Comparison of ENCODE assay signal across 10 cellular contexts in genomic region chr3:37935756-37936666, GRCh38. TPM values are rescaled to one million over a fixed set of nuclear protein-coding genes. Genes with fewer than 3 reads are reported as not detected.
DNase-seq lines count a peak whose midpoint lies in the region; ATAC-seq and TF ChIP-seq lines count a peak whose summit lies in the region.
"Had no signal": no experiment of that assay in that cellular context is flagged by ENCODE, and none has a peak within 500 bp of the region (broad histone marks: within the 10 kb centered on the region; RNA-seq: fewer than 3 reads in every experiment).

No MANE protein-coding gene starts in this region.

- peak; percentile 48 to 99 for DNase-seq in cardiac muscle cell (ENCODE audit: low read depth in 1 of 2, low spot score in 1 of 2)
- no peak for DNase-seq in Right ventricle myocardium inferior (ENCODE audit: missing footprints)
- DNase-seq in lung microvascular endothelial cell (ENCODE audit: low read depth in 2 of 2): peak; percentile 86 to 89
- no peak for DNase-seq in aorta
- DNase-seq in stimulated activated naive CD8-positive, alpha-beta T cell treated with anti-CD3 and anti-CD28 coated beads, Interleukin-15, amount 100 ng/mL, for 72 hours: no peak
- no peak for DNase-seq in midbrain (lab: John Stamatoyannopoulos, UW)
- no peak for DNase-seq in NCI-H146 (lab: John Stamatoyannopoulos, UW)
- DNase-seq: NCI-H2029 had no signal

- H3K36me3 ChIP-seq in cardiac muscle cell: no peaks in the 10 kb centered on the region
- H3K36me3 ChIP-seq in ectodermal cell (ENCODE audit: control insufficient read depth, insufficient read depth, low read length): no peaks in the 10 kb centered on the region
- no peaks in the 10 kb centered on the region for H3K36me3 ChIP-seq in aorta (ENCODE audit: control insufficient read depth in 1 of 2, insufficient read depth in 2 of 2, low read length in 1 of 2)
- H3K36me3 ChIP-seq: BLaER1 had no signal

- ATAC-seq in Right ventricle myocardium inferior: no peak
- ATAC-seq in aorta (ENCODE audit: low FRiP score): peak; percentile 26
- ATAC-seq in stimulated activated naive CD8-positive, alpha-beta T cell treated with anti-CD3 and anti-CD28 coated beads, Interleukin-15, amount 100 ng/mL, for 72 hours: no peak

- H3K4me3 Mint-ChIP-seq in stimulated activated naive CD8-positive, alpha-beta T cell treated with anti-CD3 and anti-CD28 coated beads, Interleukin-15, amount 100 ng/mL, for 72 hours: no peak overlapping the region

- H3K27ac ChIP-seq in cardiac muscle cell (peak overlapping the region; percentile 83), ectodermal cell (ENCODE audit: insufficient read depth, low read depth, low read length, poor library complexity, severe bottlenecking) (peak overlapping the region; percentile 1), aorta (ENCODE audit: low read depth in 1 of 2, low read length in 2 of 2) (peak overlapping the region in 1 of 2 donors; percentile 23)
- H3K27ac ChIP-seq: BLaER1 had no signal

- H3K4me3 ChIP-seq in cardiac muscle cell (no peak overlapping the region), ectodermal cell (ENCODE audit: insufficient read depth, low read depth, low read length) (no peak overlapping the region), aorta (ENCODE audit: low read length in 2 of 2) (no peak overlapping the region)
- H3K4me3 ChIP-seq: BLaER1 had no signal

- intact Hi-C loops in Right ventricle myocardium inferior (cut with DNase I) (loop anchor here (1.0 kb wide), 1 partner anchor 9 kb away; no protein-coding TSS in a partner anchor), aorta (cut with DNase I) (no loop called here)

- H3K9me3 Mint-ChIP-seq in stimulated activated naive CD8-positive, alpha-beta T cell treated with anti-CD3 and anti-CD28 coated beads, Interleukin-15, amount 100 ng/mL, for 72 hours: no peaks in the 10 kb centered on the region

- TF ChIP-seq CTCF in cardiac muscle cell (IDR thresholded peaks at IDR 0.05; ENCODE audit: low read depth, low read length): no peak

- H3K4me1 Mint-ChIP-seq in stimulated activated naive CD8-positive, alpha-beta T cell treated with anti-CD3 and anti-CD28 coated beads, Interleukin-15, amount 100 ng/mL, for 72 hours: no peaks in the 10 kb centered on the region

- 89 to 91% methylated on average over 9 of the region's 9 CpGs for WGBS in ectodermal cell, 2 experiments
- 48% methylated on average over 9 of the region's 9 CpGs for WGBS in aorta, 2 donors

- H3K27ac Mint-ChIP-seq in stimulated activated naive CD8-positive, alpha-beta T cell treated with anti-CD3 and anti-CD28 coated beads, Interleukin-15, amount 100 ng/mL, for 72 hours: no peak overlapping the region

- H3K27me3 Mint-ChIP-seq in stimulated activated naive CD8-positive, alpha-beta T cell treated with anti-CD3 and anti-CD28 coated beads, Interleukin-15, amount 100 ng/mL, for 72 hours: peaks cover 27% of the 10 kb centered on the region

- H3K27me3 ChIP-seq in cardiac muscle cell: no peaks in the 10 kb centered on the region
- no peaks in the 10 kb centered on the region for H3K27me3 ChIP-seq in ectodermal cell (ENCODE audit: control insufficient read depth, insufficient read depth, low read length, poor library complexity, severe bottlenecking)
- H3K27me3 ChIP-seq in aorta (ENCODE audit: control insufficient read depth in 1 of 2, insufficient read depth in 2 of 2, low read length in 1 of 2): no peaks in the 10 kb centered on the region
- H3K27me3 ChIP-seq: BLaER1 had no signal

- H3K4me1 ChIP-seq in cardiac muscle cell (ENCODE audit: low read depth) (peaks cover 31% of the 10 kb centered on the region), ectodermal cell (ENCODE audit: control insufficient read depth, insufficient read depth, low read length) (peaks cover 5% of the 10 kb centered on the region), aorta (ENCODE audit: control insufficient read depth in 1 of 2, insufficient read depth in 2 of 2, low read length in 2 of 2) (peaks cover 7 to 15% of the 10 kb centered on the region in 2 donors)
- H3K4me1 ChIP-seq: BLaER1 had no signal

- H3K9me3 ChIP-seq in cardiac muscle cell (ENCODE audit: low read depth) (no peaks in the 10 kb centered on the region), ectodermal cell (ENCODE audit: control insufficient read depth, low read length) (no peaks in the 10 kb centered on the region), aorta (ENCODE audit: control insufficient read depth, low read length) (no peaks in the 10 kb centered on the region)
- H3K9me3 ChIP-seq: BLaER1 had no signal

RNA-seq across cellular contexts. Expression of gene VILL, which starts 54.6 kb away (rescaled TPM):
- total RNA-seq in cardiac muscle cell (2.5 and 3.4 TPM in 2 replicates), Right ventricle myocardium inferior (4.4 TPM), lung microvascular endothelial cell (2.8 and 3.1 TPM in 2 replicates), aorta (10 to 100 TPM in 1 of 2 donors, 1 to 10 TPM in 1; 3.9 to 10.9 TPM)
- polyA plus RNA-seq in cardiac muscle cell (0.75 and 2.1 TPM in 2 replicates), aorta (10 to 100 TPM; 15.4 to 37.1 TPM)
- polyA plus RNA-seq in ectodermal cell (2013, experiment 1 of 4): 4.8 TPM
- 5.6 TPM for polyA plus RNA-seq in ectodermal cell (2013, experiment 2 of 4)
- 3.4 TPM for polyA plus RNA-seq in ectodermal cell (2013, experiment 3 of 4)
- polyA plus RNA-seq in ectodermal cell (2013, experiment 4 of 4): 5.2 TPM

Comparison
In these comparisons a context has a peak if more than half of its experiments do, and no peak if none do; other contexts are left out.
1. DNase-seq: peak in cardiac muscle cell (2 of 2) and lung microvascular endothelial cell (2 of 2); none in Right ventricle myocardium inferior (single experiment), aorta (0 of 2), stimulated activated naive CD8-positive, alpha-beta T cell treated with anti-CD3 and anti-CD28 coated beads, Interleukin-15, amount 100 ng/mL, for 72 hours (0 of 2), midbrain (single experiment) and NCI-H146 (single experiment).